ENCODE assay signal across 8 cellular contexts in the genomic region with DNA sequence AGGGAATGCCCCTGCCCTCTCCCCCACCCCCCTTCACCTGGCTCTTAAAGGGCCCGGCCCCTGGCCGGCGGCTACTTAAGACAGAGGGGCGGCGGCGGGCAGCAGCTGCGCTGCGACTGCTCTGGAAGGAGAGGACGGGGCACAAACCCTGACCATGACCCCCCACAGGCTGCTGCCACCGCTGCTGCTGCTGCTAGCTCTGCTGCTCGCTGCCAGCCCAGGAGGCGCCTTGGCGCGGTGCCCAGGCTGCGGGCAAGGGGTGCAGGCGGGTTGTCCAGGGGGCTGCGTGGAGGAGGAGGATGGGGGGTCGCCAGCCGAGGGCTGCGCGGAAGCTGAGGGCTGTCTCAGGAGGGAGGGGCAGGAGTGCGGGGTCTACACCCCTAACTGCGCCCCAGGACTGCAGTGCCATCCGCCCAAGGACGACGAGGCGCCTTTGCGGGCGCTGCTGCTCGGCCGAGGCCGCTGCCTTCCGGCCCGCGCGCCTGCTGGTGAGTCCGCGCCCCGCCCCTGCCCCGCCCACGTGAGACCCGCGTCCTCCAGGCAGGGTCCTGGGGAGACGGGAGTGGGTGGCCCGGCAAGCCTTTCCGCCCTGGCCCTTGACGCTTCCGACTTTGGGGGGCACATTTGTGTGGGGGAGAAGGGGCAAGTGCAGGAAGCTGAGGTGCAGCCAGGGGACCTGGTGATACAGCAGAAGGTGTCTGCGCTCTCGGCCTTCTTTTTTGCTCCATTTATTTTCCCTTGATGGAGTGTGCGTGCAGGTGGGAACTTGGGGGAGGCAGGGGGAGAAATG. TPM values are rescaled to one million over a fixed set of nuclear protein-coding genes. Genes with fewer than 3 reads are reported as not detected.
A peak's percentile ranks its signal among the peaks of the same experiment; 100 is the strongest.
DNase-seq lines count a peak whose midpoint lies in the region; ATAC-seq lines count a peak whose summit lies in the region.

A gene with protein sequence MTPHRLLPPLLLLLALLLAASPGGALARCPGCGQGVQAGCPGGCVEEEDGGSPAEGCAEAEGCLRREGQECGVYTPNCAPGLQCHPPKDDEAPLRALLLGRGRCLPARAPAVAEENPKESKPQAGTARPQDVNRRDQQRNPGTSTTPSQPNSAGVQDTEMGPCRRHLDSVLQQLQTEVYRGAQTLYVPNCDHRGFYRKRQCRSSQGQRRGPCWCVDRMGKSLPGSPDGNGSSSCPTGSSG (plus strand): TSS at position 104 of the 790 bp plus-strand sequence. CDS start 51 bp downstream, at position 155.

- DNase-seq in NCI-H82 (lab: John Stamatoyannopoulos, UW) (peak; percentile 54), NCI-H82 treated with DMSO at 0.1 percent for 48 hours (lab: John Stamatoyannopoulos, UW; ENCODE audit: unreplicated experiment) (no peak), NCI-H1417 (lab: John Stamatoyannopoulos, UW) (peak; percentile 32 to 90 (median 86)), lung microvascular endothelial cell (ENCODE audit: low read depth in 2 of 2) (peak; percentile 31 to 55)
- peak; percentile 18 to 32 for DNase-seq in activated CD4-positive, alpha-beta T cell treated with anti-CD3 and anti-CD28 coated beads, Interleukin-2, amount 50 U/mL, for 24 hours (ENCODE audit: low read depth in 1 of 2, low spot score in 1 of 2)
- peak; percentile 61 for DNase-seq in stimulated activated CD8-positive, alpha-beta memory T cell treated with anti-CD3 and anti-CD28 coated beads, Interleukin-15, amount 100 ng/mL, for 48 hours (ENCODE audit: low read depth in 2 of 2)

- peak within 1 kb of the TSS; percentile 70 for H3K27ac ChIP-seq in duodenal mucosa (ENCODE audit: low read depth, low read length)

- ATAC-seq in HG02798 (IDR thresholded peaks at IDR 0.05; ENCODE audit: poor library complexity, unreplicated experiment), result no peak

- peaks cover 0 to 7% of the 10 kb centered on the region in 2 donors for H3K27me3 ChIP-seq in duodenal mucosa (ENCODE audit: control insufficient read depth in 1 of 2, insufficient read depth in 2 of 2, low read length in 2 of 2)

- H3K9me3 ChIP-seq in duodenal mucosa (ENCODE audit: control insufficient read depth in 1 of 2, low read length in 2 of 2), result no peaks in the 10 kb centered on the region

- peak within 1 kb of the TSS; percentile 60 to 65 for H3K9ac ChIP-seq in duodenal mucosa (ENCODE audit: low read depth in 1 of 2, low read length in 2 of 2)

- peaks cover 34 to 37% of the 10 kb centered on the region in 2 donors for H3K4me1 ChIP-seq in duodenal mucosa (ENCODE audit: control insufficient read depth in 1 of 2, insufficient read depth in 2 of 2, low read length in 2 of 2)

- no peaks in the 10 kb centered on the region for H3K36me3 ChIP-seq in duodenal mucosa (ENCODE audit: control insufficient read depth in 1 of 2, insufficient read depth in 2 of 2, low read length in 2 of 2)

- H3K4me3 ChIP-seq in duodenal mucosa (ENCODE audit: low read depth in 1 of 2, low read length in 2 of 2), result peak within 1 kb of the TSS; percentile 65 to 73

RNA-seq across cellular contexts. Expression of the gene that starts here (rescaled TPM):
- 2.2 and 16.6 TPM in 2 replicates for total RNA-seq in lung microvascular endothelial cell
